In genomic region chr3:196486263-196486662, GRCh38 we compare ENCODE assay signal across 9 cellular contexts. TPM values are rescaled to one million over a fixed set of nuclear protein-coding genes. Genes with fewer than 3 reads are reported as not detected.
DNase-seq lines count a peak whose midpoint lies in the region; ATAC-seq, FAIRE-seq and TF ChIP-seq lines count a peak whose summit lies in the region.
"Had no signal": no experiment of that assay in that cellular context is flagged by ENCODE, and none has a peak within 500 bp of the region (broad histone marks: within the 10 kb centered on the region; RNA-seq: fewer than 3 reads in every experiment).

No MANE protein-coding gene starts in this region.

- POLR2A ChIA-PET in A549 (lab: Yijun Ruan, JAX), result no interaction called here

- no peak for TF ChIP-seq POLR2A in A549 (IDR thresholded peaks at IDR 0.05; ENCODE audit: low read length)

- ATAC-seq in A549, result peak; percentile 39 to 72; a peak in 3 of 6 replicates
- ATAC-seq in activated naive CD8-positive, alpha-beta T cell treated with anti-CD3 and anti-CD28 coated beads, Interleukin-2, amount 50 U/mL, for 24 hours, result no peak

- H3K4me1 Mint-ChIP-seq in activated naive CD8-positive, alpha-beta T cell treated with anti-CD3 and anti-CD28 coated beads, Interleukin-2, amount 50 U/mL, for 24 hours, result peaks cover 7% of the 10 kb centered on the region

- H3K4me3 Mint-ChIP-seq in activated naive CD8-positive, alpha-beta T cell treated with anti-CD3 and anti-CD28 coated beads, Interleukin-2, amount 50 U/mL, for 24 hours, result no peak overlapping the region

- H3K27me3 Mint-ChIP-seq in activated naive CD8-positive, alpha-beta T cell treated with anti-CD3 and anti-CD28 coated beads, Interleukin-2, amount 50 U/mL, for 24 hours, result no peaks in the 10 kb centered on the region

- H3K4me3 ChIP-seq in A549 (no peak overlapping the region), fibroblast of mammary gland (ENCODE audit: control insufficient read depth, low read depth, low read length) (no peak overlapping the region)

- H3K9me3 ChIP-seq in A549, result no peaks in the 10 kb centered on the region

- H3K4me1 ChIP-seq in A549, result no peaks in the 10 kb centered on the region

- no peaks in the 10 kb centered on the region for H3K9me3 Mint-ChIP-seq in activated naive CD8-positive, alpha-beta T cell treated with anti-CD3 and anti-CD28 coated beads, Interleukin-2, amount 50 U/mL, for 24 hours

- DNase-seq in A549 (ENCODE audit: low read depth in 1 of 2, low spot score in 1 of 2) (no peak), ELF-1 (ENCODE audit: low read depth, low spot score) (peak; percentile 20), T follicular helper cell (ENCODE audit: low read depth) (peak; percentile 12), fibroblast of mammary gland (ENCODE audit: low read depth) (peak; percentile 8), NCI-H1092 treated with DMSO at 0.1 percent for 48 hours (lab: John Stamatoyannopoulos, UW) (no peak), NCI-H774 (lab: John Stamatoyannopoulos, UW) (no peak), germinal center (ENCODE audit: low spot score) (no peak)
- DNase-seq in activated naive CD8-positive, alpha-beta T cell treated with anti-CD3 and anti-CD28 coated beads, Interleukin-2, amount 50 U/mL, for 24 hours, result no peak
- DNase-seq: MV-4-11 had no signal

- no peak overlapping the region for H3K4me2 ChIP-seq in A549

- TF ChIP-seq EP300 in A549 (IDR thresholded peaks at IDR 0.05), result no peak

- H3K36me3 Mint-ChIP-seq in activated naive CD8-positive, alpha-beta T cell treated with anti-CD3 and anti-CD28 coated beads, Interleukin-2, amount 50 U/mL, for 24 hours (ENCODE audit: low read depth), result peaks cover 28% of the 10 kb centered on the region

- CTCF ChIA-PET in A549 (lab: Yijun Ruan, JAX), result interaction anchor here (0.7 to 2.1 kb wide), 15 partner anchors 8 to 233 kb away, joined by 3 to 12 read pairs (median 3); no protein-coding TSS in a partner anchor

- no peak for FAIRE-seq in A549 (lab: Jason Lieb, UNC)

- H3K27ac ChIP-seq in A549, result no peak overlapping the region

- no peak overlapping the region for H3K27ac Mint-ChIP-seq in activated naive CD8-positive, alpha-beta T cell treated with anti-CD3 and anti-CD28 coated beads, Interleukin-2, amount 50 U/mL, for 24 hours

- TF ChIP-seq CTCF in A549 (IDR thresholded peaks at IDR 0.05) (peak; percentile 43), fibroblast of mammary gland (conservative IDR thresholded peaks at IDR 0.05; ENCODE audit: control insufficient read depth, insufficient read depth, low read depth, low read length) (peak; percentile 21)

- WGBS in A549 (ENCODE audit: missing lambda C conversion rate), result 81% methylated on average over 8 of the region's 8 CpGs

- peak; percentile 49 to 51; a peak in 4 of 5 replicates for TF ChIP-seq RAD21 in A549 (conservative IDR thresholded peaks at IDR 0.05 in 1 of 2, IDR thresholded peaks at IDR 0.05 in 1 of 2)

TF ChIP-seq in A549, 52 proteins besides CTCF, POLR2A, EP300 and RAD21:
- TF ChIP-seq SMC3 (IDR thresholded peaks at IDR 0.05) (peak; percentile 30; the same call in 2 of the 3 replicates), FOSB (CRISPR knock-in tag; IDR thresholded peaks at IDR 0.05) (no peak), TP53 (CRISPR knock-in tag; IDR thresholded peaks at IDR 0.05) (no peak)
TF ChIP-seq in A549: peak in this region for 1.

RNA-seq across cellular contexts. Expression of gene RNF168, which starts 17.3 kb away (rescaled TPM):
- polyA plus RNA-seq in A549 (2011; rRNA removed), result 3.8 and 5.7 TPM in 2 replicates
- polyA plus RNA-seq in A549 (2012; cell fraction: cytosol; rRNA removed), result 1.6 and 1.7 TPM in 2 replicates
- polyA plus RNA-seq in A549 (2012; cell fraction: nucleus; rRNA removed), result 1.5 and 1.9 TPM in 2 replicates
- 5.1 to 6.0 TPM (median 5.9 TPM) in 3 replicates for polyA plus RNA-seq in A549 (2017; fragmentation: RNase III; extraction: RNeasy Plus Mini Kit Qiagen cat#74134 plus additional on column Dnase treatment)
- polyA minus RNA-seq in A549 (2011; rRNA and poly(A)+ RNA removed), result 18.1 and 19.1 TPM in 2 replicates

RNA-seq across cellular contexts. Expression of gene SMCO1, which starts 28.9 kb away (rescaled TPM):
- polyA plus RNA-seq in A549 (2011; rRNA removed), result not detected in 2 replicates
- not detected in 2 replicates for polyA plus RNA-seq in A549 (2012; cell fraction: cytosol; rRNA removed)
- not detected in 2 replicates for polyA plus RNA-seq in A549 (2012; cell fraction: nucleus; rRNA removed)
- polyA plus RNA-seq in A549 (2017; fragmentation: RNase III; extraction: RNeasy Plus Mini Kit Qiagen cat#74134 plus additional on column Dnase treatment), result not detected in 3 replicates
- polyA minus RNA-seq in A549 (2011; rRNA and poly(A)+ RNA removed), result not detected in 2 replicates

RNA-seq across cellular contexts. Expression of gene UBXN7, which starts 54.0 kb away (rescaled TPM):
- polyA plus RNA-seq in A549 (2011; rRNA removed) (14.2 and 14.5 TPM in 2 replicates), A549 (2017; fragmentation: RNase III; extraction: RNeasy Plus Mini Kit Qiagen cat#74134 plus additional on column Dnase treatment) (7.5 to 7.9 TPM (median 7.9 TPM) in 3 replicates)
- 3.5 TPM in 2 replicates for polyA plus RNA-seq in A549 (2012; cell fraction: cytosol; rRNA removed)
- 1.6 and 2.7 TPM in 2 replicates for polyA plus RNA-seq in A549 (2012; cell fraction: nucleus; rRNA removed)
- 11.5 and 12.2 TPM in 2 replicates for polyA minus RNA-seq in A549 (2011; rRNA and poly(A)+ RNA removed)

Comparison
In these comparisons a context has a peak if more than half of its experiments do, and no peak if none do; other contexts are left out.
1. DNase-seq: peak in ELF-1 (single experiment), T follicular helper cell (single experiment) and fibroblast of mammary gland (single experiment); none in A549 (0 of 2), NCI-H1092 treated with DMSO at 0.1 percent for 48 hours (single experiment), NCI-H774 (single experiment), germinal center (single experiment) and activated naive CD8-positive, alpha-beta T cell treated with anti-CD3 and anti-CD28 coated beads, Interleukin-2, amount 50 U/mL, for 24 hours (single experiment).